Comparison of ENCODE assay signal across 14 cellular contexts in the genomic region with DNA sequence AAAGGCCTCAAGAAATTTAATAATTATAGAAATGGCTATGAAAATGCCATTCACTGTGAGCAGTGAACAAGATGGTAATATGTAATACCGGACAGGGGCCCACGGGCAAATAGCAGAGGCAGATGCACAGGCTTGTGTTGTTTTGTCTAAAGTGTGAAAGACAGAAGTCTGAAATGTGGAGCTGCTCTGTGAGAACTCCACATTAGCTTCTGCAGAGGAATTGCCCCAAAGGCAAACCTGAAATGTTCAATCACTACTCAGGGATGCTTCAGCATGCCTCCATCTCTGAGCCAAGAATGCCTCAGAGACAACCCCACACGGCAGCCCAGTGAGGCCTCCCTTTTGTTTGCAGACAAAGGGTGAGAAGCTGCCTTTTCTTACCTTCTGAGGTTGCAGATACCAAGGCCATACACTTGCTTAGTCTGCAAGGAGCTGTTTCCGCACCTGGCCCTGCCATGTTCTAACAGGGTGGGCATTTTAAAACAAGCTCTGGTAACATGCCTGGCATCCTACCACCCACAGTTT.
DNase-seq lines count a peak whose midpoint lies in the region; ATAC-seq and TF ChIP-seq lines count a peak whose summit lies in the region.
"Had no signal": no experiment of that assay in that cellular context is flagged by ENCODE, and none has a peak within 500 bp of the region (broad histone marks: within the 10 kb centered on the region; RNA-seq: fewer than 3 reads in every experiment).

No MANE protein-coding gene starts in this region.

- in situ Hi-C loops in mammary epithelial cell (cut with MboI; ENCODE audit: low sequenced_read_pairs in 2 of 2): no loop called here

- CTCF ChIA-PET in mammary epithelial cell (lab: Charles Lee; ENCODE audit: low non-redundant PET) (no interaction called here), MCF 10A (lab: Yijun Ruan, JAX) (interaction anchor here (0.7 to 3.3 kb wide), 7 partner anchors 12 to 237 kb away, joined by 3 to 20 read pairs (median 4); no protein-coding TSS in a partner anchor)

- H3K4me1 ChIP-seq in mammary epithelial cell (ENCODE audit: insufficient read depth, low read length): peaks cover 34% of the 10 kb centered on the region
- H3K4me1 ChIP-seq in esophagus squamous epithelium: peaks cover 0 to 46% (median 18%) of the 10 kb centered on the region in 3 donors
- H3K4me1 ChIP-seq: Caco-2 had no signal

- ATAC-seq in HG03280 (IDR thresholded peaks at IDR 0.05; ENCODE audit: unreplicated experiment) (no peak), GM19023 (IDR thresholded peaks at IDR 0.05; ENCODE audit: unreplicated experiment) (no peak)
- ATAC-seq: GM12878, HCT116, K562 had no signal

- H2AFZ ChIP-seq in mammary epithelial cell (ENCODE audit: low read depth, low read length): peak overlapping the region; percentile 55

- H3K27ac ChIP-seq in mammary epithelial cell (ENCODE audit: insufficient read depth, low read depth, low read length) (no peak overlapping the region), esophagus squamous epithelium (peak overlapping the region; percentile 3 to 53 (median 20))
- H3K27ac ChIP-seq: 22Rv1 had no signal

- dilution Hi-C loops in mammary epithelial cell (cut with HindIII; ENCODE audit: low sequenced_read_pairs): no loop called here

- H3K9ac ChIP-seq in mammary epithelial cell (ENCODE audit: insufficient read depth, low read length): no peak overlapping the region

- no peaks in the 10 kb centered on the region for H3K9me3 Mint-ChIP-seq in MCF 10A (ENCODE audit: unreplicated experiment)
- no peaks in the 10 kb centered on the region for H3K9me3 Mint-ChIP-seq in osteocyte (ENCODE audit: unreplicated experiment)
- H3K9me3 Mint-ChIP-seq: CD8-positive, alpha-beta memory T cell had no signal

- H3K9me3 ChIP-seq in mammary epithelial cell (replicated peaks; ENCODE audit: insufficient read depth, low read length) (no peaks in the 10 kb centered on the region), esophagus squamous epithelium (no peaks in the 10 kb centered on the region)
- H3K9me3 ChIP-seq: Caco-2 had no signal

- TF ChIP-seq POLR2A in esophagus squamous epithelium (IDR thresholded peaks at IDR 0.05): no peak

- DNase-seq in mammary epithelial cell (peak; percentile 33), MCF 10A (ENCODE audit: unreplicated experiment) (no peak), esophagus squamous epithelium (lab: John Stamatoyannopoulos, UW) (no peak), osteocyte (ENCODE audit: extremely low spot score, unreplicated experiment) (peak; percentile 53), DMS153 (lab: John Stamatoyannopoulos, UW) (no peak)
- DNase-seq: Caco-2; CD8-positive, alpha-beta memory T cell; DMS53 had no signal

- H3K4me3 Mint-ChIP-seq in MCF 10A (ENCODE audit: unreplicated experiment) (no peak overlapping the region), osteocyte (ENCODE audit: unreplicated experiment) (no peak overlapping the region)
- H3K4me3 Mint-ChIP-seq: CD8-positive, alpha-beta memory T cell had no signal

- no peaks in the 10 kb centered on the region for H4K20me1 ChIP-seq in mammary epithelial cell (ENCODE audit: insufficient read depth, low read length)

- TF ChIP-seq CTCF in mammary epithelial cell (conservative IDR thresholded peaks at IDR 0.05 in 1 of 2, IDR thresholded peaks at IDR 0.05 in 1 of 2; ENCODE audit: extremely low read depth in 1 of 2, insufficient read depth in 1 of 2, low read depth in 1 of 2, low read length in 2 of 2) (no peak), MCF 10A (IDR thresholded peaks at IDR 0.05; ENCODE audit: unreplicated experiment) (no peak), esophagus squamous epithelium (IDR thresholded peaks at IDR 0.05) (no peak), osteocyte (IDR thresholded peaks at IDR 0.05) (no peak)

- H3K4me3 ChIP-seq in mammary epithelial cell (replicated peaks in 1 of 3; ENCODE audit: insufficient read depth in 1 of 3, low read depth in 2 of 3, low read length in 3 of 3) (no peak overlapping the region), esophagus squamous epithelium (no peak overlapping the region)
- H3K4me3 ChIP-seq: GM12878, K562 had no signal

- POLR2A ChIA-PET in MCF 10A (lab: Yijun Ruan, JAX): interaction anchor here (0.6 kb wide), 1 partner anchor 510 kb away, joined by 3 read pairs; no protein-coding TSS in a partner anchor

- no peaks in the 10 kb centered on the region for H3K79me2 ChIP-seq in mammary epithelial cell (ENCODE audit: insufficient read depth, low read length)

- H3K36me3 ChIP-seq in mammary epithelial cell (ENCODE audit: insufficient read depth, low read length): no peaks in the 10 kb centered on the region
- no peaks in the 10 kb centered on the region for H3K36me3 ChIP-seq in esophagus squamous epithelium

- H3K27me3 Mint-ChIP-seq in MCF 10A (ENCODE audit: insufficient read depth, unreplicated experiment): no peaks in the 10 kb centered on the region
- H3K27me3 Mint-ChIP-seq in osteocyte (ENCODE audit: unreplicated experiment): peaks cover 3% of the 10 kb centered on the region

- no peak overlapping the region for H3K27ac Mint-ChIP-seq in MCF 10A (ENCODE audit: low read depth, unreplicated experiment)
- H3K27ac Mint-ChIP-seq in osteocyte (ENCODE audit: unreplicated experiment): no peak overlapping the region
- H3K27ac Mint-ChIP-seq: CD8-positive, alpha-beta memory T cell had no signal

- no peaks in the 10 kb centered on the region for H3K36me3 Mint-ChIP-seq in MCF 10A (ENCODE audit: insufficient read depth, unreplicated experiment)
- no peaks in the 10 kb centered on the region for H3K36me3 Mint-ChIP-seq in osteocyte (ENCODE audit: unreplicated experiment)
- H3K36me3 Mint-ChIP-seq: CD8-positive, alpha-beta memory T cell had no signal

- BruUV-seq in mammary epithelial cell (replicated peaks; lab: Mats Ljungman, UMichigan) (no TSS peak), MCF 10A (replicated peaks; lab: Mats Ljungman, UMichigan) (no TSS peak)

- no peaks in the 10 kb centered on the region for H3K27me3 ChIP-seq in mammary epithelial cell (ENCODE audit: insufficient read depth, low read length)
- no peaks in the 10 kb centered on the region for H3K27me3 ChIP-seq in esophagus squamous epithelium

- no peak overlapping the region for H3K4me2 ChIP-seq in mammary epithelial cell (ENCODE audit: insufficient read depth, low read depth, low read length)

- WGBS in mammary epithelial cell (ENCODE audit: low coverage, missing lambda C conversion rate): 9% methylated on average over 4 of the region's 4 CpGs
- WGBS in esophagus squamous epithelium, 2 donors: 44 to 49% methylated on average over 4 of the region's 4 CpGs

- intact Hi-C loops in mammary epithelial cell (cut with micrococcal nuclease): no loop called here
- intact Hi-C loops in MCF 10A (cut with micrococcal nuclease): no loop called here
- intact Hi-C loops in esophagus squamous epithelium (cut with DNase I): no loop called here

- peaks cover 9% of the 10 kb centered on the region for H3K4me1 Mint-ChIP-seq in MCF 10A (ENCODE audit: insufficient read depth, unreplicated experiment)
- H3K4me1 Mint-ChIP-seq in osteocyte (ENCODE audit: unreplicated experiment): no peaks in the 10 kb centered on the region
- H3K4me1 Mint-ChIP-seq: CD8-positive, alpha-beta memory T cell had no signal

Comparison
In these comparisons a context has a peak if more than half of its experiments do, and no peak if none do; other contexts are left out.
1. DNase-seq: peak in mammary epithelial cell (single experiment) and osteocyte (single experiment); none in MCF 10A (single experiment), esophagus squamous epithelium (single experiment) and DMS153 (single experiment).